Comparison of ENCODE assay signal across 9 cellular contexts in the genomic region with DNA sequence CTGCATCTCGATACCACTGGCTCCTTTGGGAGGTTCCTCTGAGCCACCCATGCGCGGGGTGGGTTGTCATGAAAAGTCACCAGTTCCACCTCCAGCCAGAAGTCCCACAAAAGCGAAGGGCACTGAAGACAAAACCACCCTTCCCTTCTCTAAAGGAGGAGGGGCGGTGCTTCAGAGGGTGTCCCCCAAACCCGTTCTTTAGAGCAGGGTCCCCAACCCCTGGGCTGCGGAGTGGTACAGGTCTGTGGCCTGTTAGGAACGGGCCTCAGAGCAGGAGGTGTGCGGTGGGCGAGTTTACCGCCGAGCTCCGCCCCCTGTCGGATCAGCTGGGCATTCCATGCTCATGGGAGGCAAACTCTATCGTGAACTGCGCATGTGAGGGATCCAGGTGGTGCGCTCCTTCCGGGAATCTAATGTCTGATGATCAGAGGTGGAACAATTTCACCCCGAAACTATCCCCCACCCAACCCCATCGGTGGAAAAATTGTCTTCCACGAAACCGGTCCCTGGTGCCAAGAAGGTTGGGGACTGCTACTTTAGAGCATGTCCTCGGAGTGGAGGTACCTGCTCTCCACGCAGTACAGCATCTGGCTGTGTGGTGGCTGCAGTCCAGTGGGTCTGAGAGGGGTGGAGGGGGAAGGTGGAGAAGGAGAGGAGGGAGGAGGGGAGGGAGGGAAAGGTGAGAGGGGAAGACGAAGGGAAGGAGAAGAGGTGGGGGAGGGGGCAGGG.
DNase-seq lines count a peak whose midpoint lies in the region; ATAC-seq and TF ChIP-seq lines count a peak whose summit lies in the region.
"Had no signal": no experiment of that assay in that cellular context is flagged by ENCODE, and none has a peak within 500 bp of the region (broad histone marks: within the 10 kb centered on the region; RNA-seq: fewer than 3 reads in every experiment).

No MANE protein-coding gene starts in this region.

- H3K4me1 ChIP-seq in suprapubic skin = peaks cover 5% of the 10 kb centered on the region

- no peak for TF ChIP-seq POLR2A in suprapubic skin (IDR thresholded peaks at IDR 0.05)

- TF ChIP-seq CTCF in astrocyte of the cerebellum (IDR thresholded peaks at IDR 0.05; ENCODE audit: low read depth, low read length, missing control alignments) (peak; percentile 46), suprapubic skin (IDR thresholded peaks at IDR 0.05) (peak; percentile 1 to 39)

- H3K27me3 ChIP-seq in suprapubic skin = peaks cover 18% of the 10 kb centered on the region

- H3K27ac Mint-ChIP-seq in stimulated activated effector memory CD8-positive, alpha-beta T cell treated with anti-CD3 and anti-CD28 coated beads, Interleukin-12 subunit alpha, Interleukin-12 subunit beta, amount 100 ng/mL, for 72 hours = no peak overlapping the region
- H3K27ac Mint-ChIP-seq: stimulated activated naive CD8-positive, alpha-beta T cell treated with anti-CD3 and anti-CD28 coated beads, Interleukin-15, Interleukin-2, amounts not matched to agents 100 ng/mL and 50 ng/mL, for 24 hours had no signal

- no peaks in the 10 kb centered on the region for H3K4me1 Mint-ChIP-seq in stimulated activated effector memory CD8-positive, alpha-beta T cell treated with anti-CD3 and anti-CD28 coated beads, Interleukin-12 subunit alpha, Interleukin-12 subunit beta, amount 100 ng/mL, for 72 hours

- no peak for TF ChIP-seq EP300 in suprapubic skin (IDR thresholded peaks at IDR 0.05)

- no peak overlapping the region for H3K27ac ChIP-seq in suprapubic skin

- H3K4me3 Mint-ChIP-seq in stimulated activated effector memory CD8-positive, alpha-beta T cell treated with anti-CD3 and anti-CD28 coated beads, Interleukin-12 subunit alpha, Interleukin-12 subunit beta, amount 100 ng/mL, for 72 hours = no peak overlapping the region
- H3K4me3 Mint-ChIP-seq: stimulated activated naive CD8-positive, alpha-beta T cell treated with anti-CD3 and anti-CD28 coated beads, Interleukin-15, Interleukin-2, amounts not matched to agents 100 ng/mL and 50 ng/mL, for 24 hours had no signal

- 42% methylated on average over 14 of the region's 25 CpGs for WGBS in suprapubic skin

- no peaks in the 10 kb centered on the region for H3K36me3 Mint-ChIP-seq in stimulated activated effector memory CD8-positive, alpha-beta T cell treated with anti-CD3 and anti-CD28 coated beads, Interleukin-12 subunit alpha, Interleukin-12 subunit beta, amount 100 ng/mL, for 72 hours

- H3K4me3 ChIP-seq in astrocyte of the cerebellum (ENCODE audit: low read depth, low read length) = no peak overlapping the region
- no peak overlapping the region for H3K4me3 ChIP-seq in suprapubic skin

- ATAC-seq in HG03039 (IDR thresholded peaks at IDR 0.05; ENCODE audit: unreplicated experiment) = no peak
- no peak for ATAC-seq in stimulated activated effector memory CD8-positive, alpha-beta T cell treated with anti-CD3 and anti-CD28 coated beads, Interleukin-12 subunit alpha, Interleukin-12 subunit beta, amount 100 ng/mL, for 72 hours

- peak; percentile 15 for DNase-seq in activated CD4-positive, alpha-beta T cell treated with anti-CD3 and anti-CD28 coated beads for 48 hours
- no peak for DNase-seq in activated CD4-positive, alpha-beta T cell treated with anti-CD3 and anti-CD28 coated beads, Interleukin-2, amount 50 U/mL, for 1 hour
- no peak for DNase-seq in astrocyte of the cerebellum (ENCODE audit: low read depth)
- peak; percentile 83 for DNase-seq in iPS-NIHi11 (ENCODE audit: low spot score)
- DNase-seq in suprapubic skin (ENCODE audit: low spot score in 2 of 2) = peak in 1 of 2 donors; percentile 75
- DNase-seq in DMS 273 (lab: John Stamatoyannopoulos, UW; ENCODE audit: unreplicated experiment) = no peak
- no peak for DNase-seq in stimulated activated effector memory CD8-positive, alpha-beta T cell treated with anti-CD3 and anti-CD28 coated beads, Interleukin-12 subunit alpha, Interleukin-12 subunit beta, amount 100 ng/mL, for 72 hours (ENCODE audit: low spot score in 2 of 2)

- no peaks in the 10 kb centered on the region for H3K36me3 ChIP-seq in suprapubic skin

- H3K9me3 ChIP-seq in suprapubic skin = no peaks in the 10 kb centered on the region

- in situ Hi-C loops in astrocyte of the cerebellum (cut with HindIII; ENCODE audit: low sequenced_read_pairs) = no loop called here

- no peaks in the 10 kb centered on the region for H3K9me3 Mint-ChIP-seq in stimulated activated effector memory CD8-positive, alpha-beta T cell treated with anti-CD3 and anti-CD28 coated beads, Interleukin-12 subunit alpha, Interleukin-12 subunit beta, amount 100 ng/mL, for 72 hours
- H3K9me3 Mint-ChIP-seq: stimulated activated naive CD8-positive, alpha-beta T cell treated with anti-CD3 and anti-CD28 coated beads, Interleukin-15, Interleukin-2, amounts not matched to agents 100 ng/mL and 50 ng/mL, for 24 hours had no signal

Comparison
In these comparisons a context has a peak if more than half of its experiments do, and no peak if none do; other contexts are left out.
1. DNase-seq: peak in activated CD4-positive, alpha-beta T cell treated with anti-CD3 and anti-CD28 coated beads for 48 hours (single experiment) and iPS-NIHi11 (single experiment); none in activated CD4-positive, alpha-beta T cell treated with anti-CD3 and anti-CD28 coated beads, Interleukin-2, amount 50 U/mL, for 1 hour (single experiment), astrocyte of the cerebellum (single experiment), DMS 273 (single experiment) and stimulated activated effector memory CD8-positive, alpha-beta T cell treated with anti-CD3 and anti-CD28 coated beads, Interleukin-12 subunit alpha, Interleukin-12 subunit beta, amount 100 ng/mL, for 72 hours (0 of 2).